ENCODE assay signal across 1 cellular context in the genomic region with DNA sequence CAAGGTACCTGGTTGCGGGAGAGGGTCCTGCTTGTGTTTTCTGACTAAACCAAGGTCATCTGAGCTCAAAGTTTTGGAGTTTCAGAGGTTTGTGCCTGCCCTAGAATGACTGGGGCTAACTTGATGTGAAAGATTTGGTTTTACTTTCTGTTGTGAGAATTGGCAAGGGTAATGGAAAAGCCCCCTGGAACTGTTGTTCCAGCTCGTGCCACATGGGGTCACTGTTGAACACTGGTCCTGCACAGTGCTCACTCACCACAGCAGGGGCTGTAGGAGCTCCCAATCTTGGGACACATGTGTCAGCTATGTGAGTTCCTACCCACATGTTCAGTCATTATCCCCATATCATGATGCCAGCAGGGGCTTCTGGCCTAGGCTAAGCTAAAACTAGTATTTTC.
TF ChIP-seq lines count a peak whose summit lies in the region.

No MANE protein-coding gene starts in this region.

TF ChIP-seq in H1, 55 proteins besides CTCF, POLR2A, EP300 and RAD21 (continued from another document):
- TF ChIP-seq, protein P1, sequence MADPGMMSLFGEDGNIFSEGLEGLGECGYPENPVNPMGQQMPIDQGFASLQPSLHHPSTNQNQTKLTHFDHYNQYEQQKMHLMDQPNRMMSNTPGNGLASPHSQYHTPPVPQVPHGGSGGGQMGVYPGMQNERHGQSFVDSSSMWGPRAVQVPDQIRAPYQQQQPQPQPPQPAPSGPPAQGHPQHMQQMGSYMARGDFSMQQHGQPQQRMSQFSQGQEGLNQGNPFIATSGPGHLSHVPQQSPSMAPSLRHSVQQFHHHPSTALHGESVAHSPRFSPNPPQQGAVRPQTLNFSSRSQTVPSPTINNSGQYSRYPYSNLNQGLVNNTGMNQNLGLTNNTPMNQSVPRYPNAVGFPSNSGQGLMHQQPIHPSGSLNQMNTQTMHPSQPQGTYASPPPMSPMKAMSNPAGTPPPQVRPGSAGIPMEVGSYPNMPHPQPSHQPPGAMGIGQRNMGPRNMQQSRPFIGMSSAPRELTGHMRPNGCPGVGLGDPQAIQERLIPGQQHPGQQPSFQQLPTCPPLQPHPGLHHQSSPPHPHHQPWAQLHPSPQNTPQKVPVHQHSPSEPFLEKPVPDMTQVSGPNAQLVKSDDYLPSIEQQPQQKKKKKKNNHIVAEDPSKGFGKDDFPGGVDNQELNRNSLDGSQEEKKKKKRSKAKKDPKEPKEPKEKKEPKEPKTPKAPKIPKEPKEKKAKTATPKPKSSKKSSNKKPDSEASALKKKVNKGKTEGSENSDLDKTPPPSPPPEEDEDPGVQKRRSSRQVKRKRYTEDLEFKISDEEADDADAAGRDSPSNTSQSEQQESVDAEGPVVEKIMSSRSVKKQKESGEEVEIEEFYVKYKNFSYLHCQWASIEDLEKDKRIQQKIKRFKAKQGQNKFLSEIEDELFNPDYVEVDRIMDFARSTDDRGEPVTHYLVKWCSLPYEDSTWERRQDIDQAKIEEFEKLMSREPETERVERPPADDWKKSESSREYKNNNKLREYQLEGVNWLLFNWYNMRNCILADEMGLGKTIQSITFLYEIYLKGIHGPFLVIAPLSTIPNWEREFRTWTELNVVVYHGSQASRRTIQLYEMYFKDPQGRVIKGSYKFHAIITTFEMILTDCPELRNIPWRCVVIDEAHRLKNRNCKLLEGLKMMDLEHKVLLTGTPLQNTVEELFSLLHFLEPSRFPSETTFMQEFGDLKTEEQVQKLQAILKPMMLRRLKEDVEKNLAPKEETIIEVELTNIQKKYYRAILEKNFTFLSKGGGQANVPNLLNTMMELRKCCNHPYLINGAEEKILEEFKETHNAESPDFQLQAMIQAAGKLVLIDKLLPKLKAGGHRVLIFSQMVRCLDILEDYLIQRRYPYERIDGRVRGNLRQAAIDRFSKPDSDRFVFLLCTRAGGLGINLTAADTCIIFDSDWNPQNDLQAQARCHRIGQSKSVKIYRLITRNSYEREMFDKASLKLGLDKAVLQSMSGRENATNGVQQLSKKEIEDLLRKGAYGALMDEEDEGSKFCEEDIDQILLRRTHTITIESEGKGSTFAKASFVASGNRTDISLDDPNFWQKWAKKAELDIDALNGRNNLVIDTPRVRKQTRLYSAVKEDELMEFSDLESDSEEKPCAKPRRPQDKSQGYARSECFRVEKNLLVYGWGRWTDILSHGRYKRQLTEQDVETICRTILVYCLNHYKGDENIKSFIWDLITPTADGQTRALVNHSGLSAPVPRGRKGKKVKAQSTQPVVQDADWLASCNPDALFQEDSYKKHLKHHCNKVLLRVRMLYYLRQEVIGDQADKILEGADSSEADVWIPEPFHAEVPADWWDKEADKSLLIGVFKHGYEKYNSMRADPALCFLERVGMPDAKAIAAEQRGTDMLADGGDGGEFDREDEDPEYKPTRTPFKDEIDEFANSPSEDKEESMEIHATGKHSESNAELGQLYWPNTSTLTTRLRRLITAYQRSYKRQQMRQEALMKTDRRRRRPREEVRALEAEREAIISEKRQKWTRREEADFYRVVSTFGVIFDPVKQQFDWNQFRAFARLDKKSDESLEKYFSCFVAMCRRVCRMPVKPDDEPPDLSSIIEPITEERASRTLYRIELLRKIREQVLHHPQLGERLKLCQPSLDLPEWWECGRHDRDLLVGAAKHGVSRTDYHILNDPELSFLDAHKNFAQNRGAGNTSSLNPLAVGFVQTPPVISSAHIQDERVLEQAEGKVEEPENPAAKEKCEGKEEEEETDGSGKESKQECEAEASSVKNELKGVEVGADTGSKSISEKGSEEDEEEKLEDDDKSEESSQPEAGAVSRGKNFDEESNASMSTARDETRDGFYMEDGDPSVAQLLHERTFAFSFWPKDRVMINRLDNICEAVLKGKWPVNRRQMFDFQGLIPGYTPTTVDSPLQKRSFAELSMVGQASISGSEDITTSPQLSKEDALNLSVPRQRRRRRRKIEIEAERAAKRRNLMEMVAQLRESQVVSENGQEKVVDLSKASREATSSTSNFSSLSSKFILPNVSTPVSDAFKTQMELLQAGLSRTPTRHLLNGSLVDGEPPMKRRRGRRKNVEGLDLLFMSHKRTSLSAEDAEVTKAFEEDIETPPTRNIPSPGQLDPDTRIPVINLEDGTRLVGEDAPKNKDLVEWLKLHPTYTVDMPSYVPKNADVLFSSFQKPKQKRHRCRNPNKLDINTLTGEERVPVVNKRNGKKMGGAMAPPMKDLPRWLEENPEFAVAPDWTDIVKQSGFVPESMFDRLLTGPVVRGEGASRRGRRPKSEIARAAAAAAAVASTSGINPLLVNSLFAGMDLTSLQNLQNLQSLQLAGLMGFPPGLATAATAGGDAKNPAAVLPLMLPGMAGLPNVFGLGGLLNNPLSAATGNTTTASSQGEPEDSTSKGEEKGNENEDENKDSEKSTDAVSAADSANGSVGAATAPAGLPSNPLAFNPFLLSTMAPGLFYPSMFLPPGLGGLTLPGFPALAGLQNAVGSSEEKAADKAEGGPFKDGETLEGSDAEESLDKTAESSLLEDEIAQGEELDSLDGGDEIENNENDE (IDR thresholded peaks at IDR 0.05; ENCODE audit: insufficient replicate concordance, low read length), result no peak
- TF ChIP-seq FOSL1 (IDR thresholded peaks at IDR 0.05; ENCODE audit: insufficient read depth, low read depth, low read length), result no peak
TF ChIP-seq in H1: peak in this region for 0.
